9 cellular contexts compared by ENCODE assay signal in the genomic region with DNA sequence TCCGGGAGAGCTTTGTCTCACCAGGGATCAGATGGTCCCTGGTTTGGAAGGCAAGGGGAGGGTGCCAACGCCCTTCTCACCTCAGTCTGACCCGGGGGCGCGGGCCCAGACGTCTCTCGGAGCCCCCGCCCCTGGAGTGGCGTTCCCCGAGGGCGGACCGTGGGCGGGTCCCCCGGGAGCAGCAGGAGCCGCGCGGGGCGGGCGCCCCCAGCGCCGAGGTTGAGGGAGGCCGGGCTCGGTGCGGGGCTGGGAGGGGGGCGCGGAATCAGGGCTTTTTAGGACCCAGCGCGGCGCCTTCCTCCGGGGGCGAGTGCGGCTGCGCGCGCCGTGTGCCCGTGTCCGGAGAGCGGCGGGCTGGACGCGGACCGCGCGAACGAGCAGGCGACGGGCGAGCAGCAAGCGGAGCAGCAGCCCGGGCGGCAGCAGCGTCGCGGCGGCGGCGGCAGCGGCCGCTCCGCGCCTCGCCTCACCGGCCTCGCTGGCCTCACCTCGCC. TPM values are rescaled to one million over a fixed set of nuclear protein-coding genes. Genes with fewer than 3 reads are reported as not detected.
DNase-seq lines count a peak whose midpoint lies in the region; ATAC-seq and TF ChIP-seq lines count a peak whose summit lies in the region.
"Had no signal": no experiment of that assay in that cellular context is flagged by ENCODE, and none has a peak within 500 bp of the region (broad histone marks: within the 10 kb centered on the region; RNA-seq: fewer than 3 reads in every experiment).

Gene KCNC1 (plus strand): TSS at position 364 of the 494 bp plus-strand sequence. CDS start 1,222 bp downstream, outside the sequence.

- no peaks in the 10 kb centered on the region for H3K9me3 ChIP-seq in thoracic aorta

- peak within 1 kb of the TSS; percentile 31 for H3K4me3 Mint-ChIP-seq in activated CD4-positive, alpha-beta T cell treated with anti-CD3 and anti-CD28 coated beads for 36 hours

- intact Hi-C loops in activated CD4-positive, alpha-beta T cell treated with anti-CD3 and anti-CD28 coated beads for 36 hours (cut with DNase I, micrococcal nuclease): no loop called here

- H3K27me3 Mint-ChIP-seq in activated CD4-positive, alpha-beta T cell treated with anti-CD3 and anti-CD28 coated beads for 36 hours: peaks cover 46% of the 10 kb centered on the region

- H3K27ac ChIP-seq in thoracic aorta: no peak within 1 kb of the TSS

- H3K27ac Mint-ChIP-seq in activated CD4-positive, alpha-beta T cell treated with anti-CD3 and anti-CD28 coated beads for 36 hours: no peak within 1 kb of the TSS

- no peak for ATAC-seq in activated CD4-positive, alpha-beta T cell treated with anti-CD3 and anti-CD28 coated beads for 36 hours
- no peak for ATAC-seq in thoracic aorta (ENCODE audit: insufficient number of reproducible peaks, low FRiP score, low read depth)
- no peak for ATAC-seq in GM21825 (IDR thresholded peaks at IDR 0.05; ENCODE audit: unreplicated experiment)
- ATAC-seq in HG03139 (IDR thresholded peaks at IDR 0.05; ENCODE audit: unreplicated experiment): no peak

- H3K9me3 Mint-ChIP-seq in activated CD4-positive, alpha-beta T cell treated with anti-CD3 and anti-CD28 coated beads for 36 hours (ENCODE audit: low read depth): no peaks in the 10 kb centered on the region

- DNase-seq in activated CD4-positive, alpha-beta T cell treated with anti-CD3 and anti-CD28 coated beads for 36 hours: no peak
- no peak for DNase-seq in activated CD4-positive, alpha-beta T cell treated with anti-CD3 and anti-CD28 coated beads, Interleukin-2, amount 50 U/mL, for 4 hours
- DNase-seq in NCI-H2227 treated with DMSO at 0.1 percent for 48 hours (lab: John Stamatoyannopoulos, UW): peak; percentile 71
- peak; percentile 13 to 43 for DNase-seq in cardiac fibroblast (ENCODE audit: low read depth in 2 of 2)
- peak; percentile 31 for DNase-seq in kidney tubule cell (ENCODE audit: low spot score)
- DNase-seq in thoracic aorta (ENCODE audit: low spot score): no peak

- H3K27me3 ChIP-seq in thoracic aorta (replicated peaks; ENCODE audit: insufficient read depth): peaks cover 14% of the 10 kb centered on the region

- H3K36me3 ChIP-seq in thoracic aorta: no peaks in the 10 kb centered on the region

- CTCF ChIA-PET in activated CD4-positive, alpha-beta T cell treated with anti-CD3 and anti-CD28 coated beads for 36 hours (lab: Charles Lee): interaction anchor here (1.0 to 7.6 kb wide), 2 partner anchors 14 to 245 kb away, joined by 4 to 115 read pairs; no protein-coding TSS in a partner anchor

- H3K4me1 Mint-ChIP-seq in activated CD4-positive, alpha-beta T cell treated with anti-CD3 and anti-CD28 coated beads for 36 hours: peaks cover 5% of the 10 kb centered on the region

- H3K36me3 Mint-ChIP-seq in activated CD4-positive, alpha-beta T cell treated with anti-CD3 and anti-CD28 coated beads for 36 hours (ENCODE audit: low read depth): no peaks in the 10 kb centered on the region

- H3K4me1 ChIP-seq in thoracic aorta (ENCODE audit: control insufficient read depth in 1 of 2, low read depth in 2 of 2): peaks cover 11 to 18% of the 10 kb centered on the region in 2 donors

- H3K4me3 ChIP-seq in cardiac fibroblast (replicated peaks in 1 of 2; ENCODE audit: low read depth in 2 of 2, low read length in 2 of 2): peak within 1 kb of the TSS; percentile 18 to 19
- H3K4me3 ChIP-seq in thoracic aorta: peak within 1 kb of the TSS; percentile 72

- TF ChIP-seq CTCF in cardiac fibroblast (IDR thresholded peaks at IDR 0.05; ENCODE audit: low read depth, low read length) (no peak), thoracic aorta (IDR thresholded peaks at IDR 0.05) (no peak)

- POLR2A ChIA-PET in activated CD4-positive, alpha-beta T cell treated with anti-CD3 and anti-CD28 coated beads for 36 hours (lab: Charles Lee): no interaction called here

RNA-seq across cellular contexts. Expression of gene KCNC1, which starts in this region (rescaled TPM):
- total RNA-seq in activated CD4-positive, alpha-beta T cell treated with anti-CD3 and anti-CD28 coated beads for 36 hours: not detected
- not detected for total RNA-seq in thoracic aorta
- total RNA-seq: aorta had no signal

Comparison
In these comparisons a context has a peak if more than half of its experiments do, and no peak if none do; other contexts are left out.
1. DNase-seq: peak in NCI-H2227 treated with DMSO at 0.1 percent for 48 hours (single experiment), cardiac fibroblast (2 of 2) and kidney tubule cell (single experiment); none in activated CD4-positive, alpha-beta T cell treated with anti-CD3 and anti-CD28 coated beads for 36 hours (single experiment), activated CD4-positive, alpha-beta T cell treated with anti-CD3 and anti-CD28 coated beads, Interleukin-2, amount 50 U/mL, for 4 hours (0 of 2) and thoracic aorta (single experiment).